ENCODE assay signal across 8 cellular contexts in genomic region chr7:41134242-41134872, GRCh38.
DNase-seq lines count a peak whose midpoint lies in the region; ATAC-seq and TF ChIP-seq lines count a peak whose summit lies in the region.

No MANE protein-coding gene starts in this region.

- peaks cover 25 to 29% of the 10 kb centered on the region in 2 experiments for H3K4me1 Mint-ChIP-seq in H9

- peak; percentile 79 for ATAC-seq in GM21381 (IDR thresholded peaks at IDR 0.05; ENCODE audit: unreplicated experiment)
- ATAC-seq in HG03457 (IDR thresholded peaks at IDR 0.05; ENCODE audit: unreplicated experiment): peak; percentile 90
- ATAC-seq in esophagus mucosa: peak; percentile 67

- H3K4me2 ChIP-seq in H9 (ENCODE audit: insufficient read depth, insufficient read length, low read length): no peak overlapping the region

- no peak overlapping the region for H3K9ac ChIP-seq in H9 (ENCODE audit: extremely low read depth, insufficient read length, low read length)

- H3K4me1 ChIP-seq in H9 (ENCODE audit: insufficient read depth, low read length): no peaks in the 10 kb centered on the region; the same call in 1 of the 2 replicates

- no peak overlapping the region for H3T11ph ChIP-seq in H9 (ENCODE audit: low read length)

- no peak overlapping the region for H3K56ac ChIP-seq in H9 (ENCODE audit: insufficient read length, low read depth, low read length)

- no peaks in the 10 kb centered on the region for H3K79me1 ChIP-seq in H9 (ENCODE audit: insufficient read depth, low read depth, low read length, poor library complexity, severe bottlenecking)

- H3K36me3 Mint-ChIP-seq in H9 (ENCODE audit: insufficient read depth in 1 of 3, low read depth in 3 of 3): no peaks in the 10 kb centered on the region

- TF ChIP-seq CTCF in H9 (conservative IDR thresholded peaks at IDR 0.05): no peak

- peak; percentile 80 for DNase-seq in Daoy (ENCODE audit: low read depth)
- DNase-seq in H9: no peak
- DNase-seq in inferior parietal cortex (ENCODE audit: extremely low spot score): no peak
- DNase-seq in GF-D8 (lab: John Stamatoyannopoulos, UW): no peak
- no peak for DNase-seq in NCI-H1694 treated with DMSO at 0.1 percent for 48 hours (lab: John Stamatoyannopoulos, UW)

- no peak overlapping the region for H2AFZ ChIP-seq in H9 (ENCODE audit: low read length)

- peak overlapping the region in 1 of 3 experiments; percentile 20; a peak in 2 of 7 replicates for H3K27ac Mint-ChIP-seq in H9

- no peak overlapping the region for H3K14ac ChIP-seq in H9 (ENCODE audit: insufficient read depth, low read length)

- no peak overlapping the region for H3K4me3 Mint-ChIP-seq in H9

- H2BK20ac ChIP-seq in H9 (ENCODE audit: low read depth, low read length, poor library complexity, severe bottlenecking): no peak overlapping the region

- WGBS in H9 (ENCODE audit: extremely low coverage, insufficient read length, low lambda C conversion rate): no CpG with 5 or more reads among the region's 3 CpGs

- no peak overlapping the region for H2BK12ac ChIP-seq in H9 (ENCODE audit: insufficient read length, low read depth, low read length)

- no peak overlapping the region for H2BK5ac ChIP-seq in H9 (ENCODE audit: insufficient read length, low read length)

- H3K23ac ChIP-seq in H9 (ENCODE audit: insufficient read length, low read depth, low read length): no peak overlapping the region

- H3K27me3 Mint-ChIP-seq in H9 (ENCODE audit: low read depth): no peaks in the 10 kb centered on the region; the same call in 1 of the 2 replicates

- H2BK120ac ChIP-seq in H9 (ENCODE audit: low read depth, low read length, poor library complexity, severe bottlenecking): no peak overlapping the region

- H4K5ac ChIP-seq in H9 (ENCODE audit: insufficient read length, low read depth, low read length): no peak overlapping the region

- H3K4ac ChIP-seq in H9 (ENCODE audit: low read depth, low read length): no peak overlapping the region

- no peak overlapping the region for H2AK5ac ChIP-seq in H9 (ENCODE audit: insufficient read length, low read length)

- H3K27ac ChIP-seq in H9 (ENCODE audit: insufficient read length, low read depth, low read length): no peak overlapping the region

- no peaks in the 10 kb centered on the region for H3K23me2 ChIP-seq in H9 (ENCODE audit: insufficient read length, low read depth, low read length, poor library complexity, severe bottlenecking)

- no peak overlapping the region for H3K18ac ChIP-seq in H9 (ENCODE audit: insufficient read length, low read depth, low read length)

- H3K27me3 ChIP-seq in H9 (ENCODE audit: insufficient read depth, low read length): no peaks in the 10 kb centered on the region

- H4K8ac ChIP-seq in H9 (replicated peaks; ENCODE audit: insufficient read length, low read depth, low read length): no peak overlapping the region

- no peaks in the 10 kb centered on the region for H3K9me3 ChIP-seq in H9 (ENCODE audit: control insufficient read depth, low read depth, low read length)

- H4K20me1 ChIP-seq in H9 (ENCODE audit: control insufficient read depth, insufficient read depth, insufficient read length): no peaks in the 10 kb centered on the region

- H3K79me2 ChIP-seq in H9 (ENCODE audit: insufficient read depth, low read length): no peaks in the 10 kb centered on the region

- no peak overlapping the region for H4K91ac ChIP-seq in H9 (ENCODE audit: insufficient read length, low read depth, low read length)

- H2BK15ac ChIP-seq in H9 (ENCODE audit: low read depth, low read length): no peak overlapping the region

- no peaks in the 10 kb centered on the region; a peak in 1 of 5 replicates for H3K9me3 Mint-ChIP-seq in H9
